ENCODE assay signal across 1 cellular context in the genomic region with DNA sequence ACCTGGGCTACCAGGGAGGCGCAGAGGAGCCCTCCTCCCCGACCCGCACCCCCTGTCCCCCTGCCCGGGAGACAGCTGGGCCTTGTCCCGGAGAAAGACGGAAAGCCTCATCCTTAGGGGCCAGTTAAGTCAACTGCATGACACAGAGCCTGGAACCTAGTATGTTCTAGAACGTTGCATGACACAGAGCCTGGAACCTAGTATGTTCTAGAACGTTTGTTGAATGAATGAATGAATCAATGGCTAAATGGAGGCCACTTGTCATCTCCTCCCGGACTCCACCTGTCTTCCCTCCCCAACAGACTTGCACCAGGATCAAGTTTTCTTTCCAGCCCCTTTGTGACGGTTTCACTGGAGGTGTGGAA.
A peak's percentile ranks its signal among the peaks of the same experiment; 100 is the strongest.
TF ChIP-seq lines count a peak whose summit lies in the region.

No MANE protein-coding gene starts in this region.

TF ChIP-seq in K562, 482 proteins besides CTCF, POLR2A, EP300 and RAD21:
- TF ChIP-seq, protein P1, sequence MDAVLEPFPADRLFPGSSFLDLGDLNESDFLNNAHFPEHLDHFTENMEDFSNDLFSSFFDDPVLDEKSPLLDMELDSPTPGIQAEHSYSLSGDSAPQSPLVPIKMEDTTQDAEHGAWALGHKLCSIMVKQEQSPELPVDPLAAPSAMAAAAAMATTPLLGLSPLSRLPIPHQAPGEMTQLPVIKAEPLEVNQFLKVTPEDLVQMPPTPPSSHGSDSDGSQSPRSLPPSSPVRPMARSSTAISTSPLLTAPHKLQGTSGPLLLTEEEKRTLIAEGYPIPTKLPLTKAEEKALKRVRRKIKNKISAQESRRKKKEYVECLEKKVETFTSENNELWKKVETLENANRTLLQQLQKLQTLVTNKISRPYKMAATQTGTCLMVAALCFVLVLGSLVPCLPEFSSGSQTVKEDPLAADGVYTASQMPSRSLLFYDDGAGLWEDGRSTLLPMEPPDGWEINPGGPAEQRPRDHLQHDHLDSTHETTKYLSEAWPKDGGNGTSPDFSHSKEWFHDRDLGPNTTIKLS (IDR thresholded peaks at IDR 0.05; ENCODE audit: borderline replicate concordance, low read depth): peak; percentile 74; the same call in 1 of the 2 replicates
- TF ChIP-seq ZBED1 (IDR thresholded peaks at IDR 0.05) (no peak), MAZ (CRISPR knock-in tag; conservative IDR thresholded peaks at IDR 0.05 in 1 of 2, IDR thresholded peaks at IDR 0.05 in 1 of 2) (no peak), FOXK2 (conservative IDR thresholded peaks at IDR 0.05 in 1 of 2, IDR thresholded peaks at IDR 0.05 in 1 of 2; ENCODE audit: low read depth in 2 of 2) (no peak)
- TF ChIP-seq, protein P2, sequence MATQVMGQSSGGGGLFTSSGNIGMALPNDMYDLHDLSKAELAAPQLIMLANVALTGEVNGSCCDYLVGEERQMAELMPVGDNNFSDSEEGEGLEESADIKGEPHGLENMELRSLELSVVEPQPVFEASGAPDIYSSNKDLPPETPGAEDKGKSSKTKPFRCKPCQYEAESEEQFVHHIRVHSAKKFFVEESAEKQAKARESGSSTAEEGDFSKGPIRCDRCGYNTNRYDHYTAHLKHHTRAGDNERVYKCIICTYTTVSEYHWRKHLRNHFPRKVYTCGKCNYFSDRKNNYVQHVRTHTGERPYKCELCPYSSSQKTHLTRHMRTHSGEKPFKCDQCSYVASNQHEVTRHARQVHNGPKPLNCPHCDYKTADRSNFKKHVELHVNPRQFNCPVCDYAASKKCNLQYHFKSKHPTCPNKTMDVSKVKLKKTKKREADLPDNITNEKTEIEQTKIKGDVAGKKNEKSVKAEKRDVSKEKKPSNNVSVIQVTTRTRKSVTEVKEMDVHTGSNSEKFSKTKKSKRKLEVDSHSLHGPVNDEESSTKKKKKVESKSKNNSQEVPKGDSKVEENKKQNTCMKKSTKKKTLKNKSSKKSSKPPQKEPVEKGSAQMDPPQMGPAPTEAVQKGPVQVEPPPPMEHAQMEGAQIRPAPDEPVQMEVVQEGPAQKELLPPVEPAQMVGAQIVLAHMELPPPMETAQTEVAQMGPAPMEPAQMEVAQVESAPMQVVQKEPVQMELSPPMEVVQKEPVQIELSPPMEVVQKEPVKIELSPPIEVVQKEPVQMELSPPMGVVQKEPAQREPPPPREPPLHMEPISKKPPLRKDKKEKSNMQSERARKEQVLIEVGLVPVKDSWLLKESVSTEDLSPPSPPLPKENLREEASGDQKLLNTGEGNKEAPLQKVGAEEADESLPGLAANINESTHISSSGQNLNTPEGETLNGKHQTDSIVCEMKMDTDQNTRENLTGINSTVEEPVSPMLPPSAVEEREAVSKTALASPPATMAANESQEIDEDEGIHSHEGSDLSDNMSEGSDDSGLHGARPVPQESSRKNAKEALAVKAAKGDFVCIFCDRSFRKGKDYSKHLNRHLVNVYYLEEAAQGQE (CRISPR knock-in tag; IDR thresholded peaks at IDR 0.05; ENCODE audit: low read depth): no peak
